Comparison of ENCODE assay signal across 21 cellular contexts in genomic region chr20:20027284-20027683, GRCh38. TPM values are rescaled to one million over a fixed set of nuclear protein-coding genes. Genes with fewer than 3 reads are reported as not detected.
"Had no signal": no experiment of that assay in that cellular context is flagged by ENCODE, and none has a peak within 500 bp of the region (broad histone marks: within the 10 kb centered on the region; RNA-seq: fewer than 3 reads in every experiment).

No MANE protein-coding gene starts in this region.

- H3K9me3 Mint-ChIP-seq: naive B cell, nephron had no signal

- DNase-seq: effector memory CD4-positive, alpha-beta T cell; gastrocnemius medialis; heart right ventricle; hypothalamus; islet precursor cell; mammary epithelial cell; naive B cell; sigmoid colon; small intestine; stimulated activated CD4-positive, alpha-beta T cell treated with anti-CD3 and anti-CD28 coated beads, Interleukin-12 subunit alpha, Interleukin-12 subunit beta, amount 100 ng/mL, for 4 hours; stimulated activated naive CD4-positive, alpha-beta T cell; stomach; substantia nigra; trophoblast cell had no signal

- H3K27ac ChIP-seq: epithelial cell of prostate, esophagus muscularis mucosa, heart right ventricle, sigmoid colon, stomach had no signal

- FAIRE-seq: small intestine had no signal

- H3K4me1 Mint-ChIP-seq: naive B cell had no signal

- H3K27me3 ChIP-seq: esophagus muscularis mucosa, gastrocnemius medialis, heart right ventricle, sigmoid colon, stomach had no signal

- H3K9me3 ChIP-seq: esophagus muscularis mucosa, gastrocnemius medialis, heart right ventricle, sigmoid colon, stomach, thoracic aorta had no signal

- H3K4me3 ChIP-seq: esophagus muscularis mucosa, gastrocnemius medialis, heart right ventricle, sigmoid colon, stomach, thoracic aorta had no signal

- ATAC-seq: gastrocnemius medialis, heart right ventricle, left lobe of liver had no signal

- H3K27me3 Mint-ChIP-seq: naive B cell had no signal

- H3K4me3 Mint-ChIP-seq: naive B cell, nephron had no signal

RNA-seq across cellular contexts. Expression of gene CFAP61, which starts 25.0 kb away (rescaled TPM):
- total RNA-seq: esophagus muscularis mucosa, left lobe of liver, omental fat pad, pulmonary artery endothelial cell, stomach had no signal
- polyA plus RNA-seq: stomach had no signal
